Comparison of ENCODE assay signal across 1 cellular context in genomic region chr19:12815088-12815487, GRCh38.
A peak's percentile ranks its signal among the peaks of the same experiment; 100 is the strongest.
TF ChIP-seq lines count a peak whose summit lies in the region.

No MANE protein-coding gene starts in this region.

TF ChIP-seq in K562, 482 proteins besides CTCF, POLR2A, EP300 and RAD21:
- TF ChIP-seq TCF3 (CRISPR knock-in tag; IDR thresholded peaks at IDR 0.05) (no peak), ZNF699 (CRISPR knock-in tag; IDR thresholded peaks at IDR 0.05; ENCODE audit: insufficient replicate concordance) (no peak), TAL1 (IDR thresholded peaks at IDR 0.05) (peak; percentile 29; the same call in 1 of the 2 replicates), ZNF592 (IDR thresholded peaks at IDR 0.05) (no peak), TAF15 (IDR thresholded peaks at IDR 0.05; ENCODE audit: low read depth, low read length) (no peak), RUNX1 (IDR thresholded peaks at IDR 0.05; ENCODE audit: low read depth) (no peak), BDP1 (IDR thresholded peaks at IDR 0.05; ENCODE audit: insufficient read depth, insufficient read length) (no peak), CBFA2T3 (IDR thresholded peaks at IDR 0.05) (peak; percentile 75), ZEB2 (IDR thresholded peaks at IDR 0.05) (no peak), ZNF184 (CRISPR knock-in tag; IDR thresholded peaks at IDR 0.05) (no peak), DPF2 (IDR thresholded peaks at IDR 0.05) (0 out of 2 replicates have a peak, but pooled peaks have one; percentile 40), ZBTB33 (CRISPR knock-in tag; IDR thresholded peaks at IDR 0.05) (no peak), CBFA2T2 (conservative IDR thresholded peaks at IDR 0.05) (peak; percentile 45; the same call in 1 of the 2 replicates), CAMTA2 (CRISPR knock-in tag; conservative IDR thresholded peaks at IDR 0.05) (no peak), ARID1B (IDR thresholded peaks at IDR 0.05) (peak; percentile 44), ETV6 (IDR thresholded peaks at IDR 0.05; ENCODE audit: borderline replicate concordance in 1 of 2, low read depth in 2 of 2, low read length in 1 of 2) (no peak), ETV6 (CRISPR knock-in tag; IDR thresholded peaks at IDR 0.05; ENCODE audit: borderline replicate concordance) (no peak), NFE2 (IDR thresholded peaks at IDR 0.05; ENCODE audit: low read depth) (no peak), KDM1A (IDR thresholded peaks at IDR 0.05) (0 out of 4 replicates have a peak, but pooled peaks of 1 of the 2 experiments have one; percentile 12), MCM2 (IDR thresholded peaks at IDR 0.05; ENCODE audit: low read depth) (no peak), ZSCAN29 (IDR thresholded peaks at IDR 0.05) (no peak), ZNF384 (IDR thresholded peaks at IDR 0.05; ENCODE audit: low read depth, low read length) (peak; percentile 80), MIER1 (IDR thresholded peaks at IDR 0.05; ENCODE audit: low read depth) (no peak), BCOR (IDR thresholded peaks at IDR 0.05) (no peak)
- TF ChIP-seq, protein P1, sequence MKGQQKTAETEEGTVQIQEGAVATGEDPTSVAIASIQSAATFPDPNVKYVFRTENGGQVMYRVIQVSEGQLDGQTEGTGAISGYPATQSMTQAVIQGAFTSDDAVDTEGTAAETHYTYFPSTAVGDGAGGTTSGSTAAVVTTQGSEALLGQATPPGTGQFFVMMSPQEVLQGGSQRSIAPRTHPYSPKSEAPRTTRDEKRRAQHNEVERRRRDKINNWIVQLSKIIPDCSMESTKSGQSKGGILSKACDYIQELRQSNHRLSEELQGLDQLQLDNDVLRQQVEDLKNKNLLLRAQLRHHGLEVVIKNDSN (CRISPR knock-in tag; IDR thresholded peaks at IDR 0.05), result no peak
- TF ChIP-seq, protein P2, sequence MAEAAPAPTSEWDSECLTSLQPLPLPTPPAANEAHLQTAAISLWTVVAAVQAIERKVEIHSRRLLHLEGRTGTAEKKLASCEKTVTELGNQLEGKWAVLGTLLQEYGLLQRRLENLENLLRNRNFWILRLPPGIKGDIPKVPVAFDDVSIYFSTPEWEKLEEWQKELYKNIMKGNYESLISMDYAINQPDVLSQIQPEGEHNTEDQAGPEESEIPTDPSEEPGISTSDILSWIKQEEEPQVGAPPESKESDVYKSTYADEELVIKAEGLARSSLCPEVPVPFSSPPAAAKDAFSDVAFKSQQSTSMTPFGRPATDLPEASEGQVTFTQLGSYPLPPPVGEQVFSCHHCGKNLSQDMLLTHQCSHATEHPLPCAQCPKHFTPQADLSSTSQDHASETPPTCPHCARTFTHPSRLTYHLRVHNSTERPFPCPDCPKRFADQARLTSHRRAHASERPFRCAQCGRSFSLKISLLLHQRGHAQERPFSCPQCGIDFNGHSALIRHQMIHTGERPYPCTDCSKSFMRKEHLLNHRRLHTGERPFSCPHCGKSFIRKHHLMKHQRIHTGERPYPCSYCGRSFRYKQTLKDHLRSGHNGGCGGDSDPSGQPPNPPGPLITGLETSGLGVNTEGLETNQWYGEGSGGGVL (CRISPR knock-in tag; IDR thresholded peaks at IDR 0.05), result no peak
- TF ChIP-seq, protein P3, sequence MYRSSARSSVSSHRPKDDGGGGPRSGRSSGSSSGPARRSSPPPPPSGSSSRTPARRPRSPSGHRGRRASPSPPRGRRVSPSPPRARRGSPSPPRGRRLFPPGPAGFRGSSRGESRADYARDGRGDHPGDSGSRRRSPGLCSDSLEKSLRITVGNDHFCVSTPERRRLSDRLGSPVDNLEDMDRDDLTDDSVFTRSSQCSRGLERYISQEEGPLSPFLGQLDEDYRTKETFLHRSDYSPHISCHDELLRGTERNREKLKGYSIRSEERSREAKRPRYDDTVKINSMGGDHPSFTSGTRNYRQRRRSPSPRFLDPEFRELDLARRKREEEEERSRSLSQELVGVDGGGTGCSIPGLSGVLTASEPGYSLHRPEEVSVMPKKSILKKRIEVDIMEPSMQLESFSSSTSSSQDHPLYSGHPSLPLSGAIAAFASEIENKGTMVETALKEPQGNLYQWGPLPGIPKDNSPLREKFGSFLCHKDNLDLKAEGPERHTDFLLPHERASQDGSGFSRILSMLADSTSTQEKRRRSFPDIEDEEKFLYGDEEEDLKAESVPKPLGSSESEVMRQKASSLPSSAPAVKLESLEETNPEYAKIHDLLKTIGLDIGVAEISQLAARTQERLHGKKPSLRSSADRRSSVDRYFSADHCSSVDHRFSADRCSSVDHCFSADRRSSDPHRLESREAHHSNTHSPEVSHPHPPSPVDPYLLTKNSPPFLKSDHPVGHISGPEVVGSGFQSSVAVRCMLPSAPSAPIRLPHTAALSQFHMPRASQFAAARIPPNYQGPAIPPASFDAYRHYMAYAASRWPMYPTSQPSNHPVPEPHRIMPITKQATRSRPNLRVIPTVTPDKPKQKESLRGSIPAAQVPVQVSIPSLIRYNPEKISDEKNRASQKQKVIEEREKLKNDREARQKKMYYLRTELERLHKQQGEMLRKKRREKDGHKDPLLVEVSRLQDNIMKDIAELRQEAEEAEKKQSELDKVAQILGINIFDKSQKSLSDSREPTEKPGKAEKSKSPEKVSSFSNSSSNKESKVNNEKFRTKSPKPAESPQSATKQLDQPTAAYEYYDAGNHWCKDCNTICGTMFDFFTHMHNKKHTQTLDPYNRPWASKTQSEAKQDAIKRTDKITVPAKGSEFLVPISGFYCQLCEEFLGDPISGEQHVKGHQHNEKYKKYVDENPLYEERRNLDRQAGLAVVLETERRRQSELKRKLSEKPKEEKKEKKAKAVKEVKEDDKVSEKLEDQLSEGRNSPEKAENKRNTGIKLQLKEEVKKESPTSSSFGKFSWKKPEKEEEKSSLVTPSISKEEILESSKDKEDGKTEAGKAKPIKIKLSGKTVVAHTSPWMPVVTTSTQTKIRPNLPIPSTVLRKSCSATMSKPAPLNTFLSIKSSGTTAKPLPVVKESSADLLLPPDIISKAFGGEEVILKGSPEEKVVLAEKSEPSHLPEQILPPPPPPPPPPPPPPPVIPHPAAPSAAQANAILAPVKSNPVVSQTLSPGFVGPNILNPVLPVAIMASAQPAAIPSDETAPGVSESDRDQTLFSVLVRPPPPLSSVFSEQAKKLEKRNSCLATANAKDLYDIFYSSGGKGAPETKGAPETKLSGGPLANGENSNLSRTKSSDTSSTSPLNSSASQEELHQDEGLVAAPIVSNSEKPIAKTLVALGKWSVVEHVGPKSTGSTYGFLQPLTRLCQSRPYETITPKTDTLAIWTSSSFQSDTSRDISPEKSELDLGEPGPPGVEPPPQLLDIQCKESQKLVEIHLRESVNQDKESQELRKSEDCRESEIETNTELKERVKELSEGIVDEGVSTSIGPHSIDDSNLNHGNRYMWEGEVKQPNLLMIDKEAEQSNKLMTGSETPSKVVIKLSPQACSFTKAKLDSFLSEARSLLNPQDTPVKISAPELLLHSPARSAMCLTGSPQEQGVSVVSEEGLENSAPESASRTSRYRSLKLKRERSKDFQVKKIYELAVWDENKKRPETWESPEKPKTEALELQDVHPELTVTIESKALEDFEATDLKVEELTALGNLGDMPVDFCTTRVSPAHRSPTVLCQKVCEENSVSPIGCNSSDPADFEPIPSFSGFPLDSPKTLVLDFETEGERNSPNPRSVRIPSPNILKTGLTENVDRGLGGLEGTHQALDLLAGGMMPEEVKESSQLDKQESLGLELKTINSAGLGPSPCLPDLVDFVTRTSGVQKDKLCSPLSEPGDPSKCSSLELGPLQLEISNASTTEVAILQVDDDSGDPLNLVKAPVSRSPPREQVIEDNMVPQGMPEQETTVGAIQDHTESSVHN (IDR thresholded peaks at IDR 0.05; ENCODE audit: borderline replicate concordance in 1 of 2, low read depth in 1 of 2), result no peak
